21 cellular contexts compared by ENCODE assay signal in the genomic region with DNA sequence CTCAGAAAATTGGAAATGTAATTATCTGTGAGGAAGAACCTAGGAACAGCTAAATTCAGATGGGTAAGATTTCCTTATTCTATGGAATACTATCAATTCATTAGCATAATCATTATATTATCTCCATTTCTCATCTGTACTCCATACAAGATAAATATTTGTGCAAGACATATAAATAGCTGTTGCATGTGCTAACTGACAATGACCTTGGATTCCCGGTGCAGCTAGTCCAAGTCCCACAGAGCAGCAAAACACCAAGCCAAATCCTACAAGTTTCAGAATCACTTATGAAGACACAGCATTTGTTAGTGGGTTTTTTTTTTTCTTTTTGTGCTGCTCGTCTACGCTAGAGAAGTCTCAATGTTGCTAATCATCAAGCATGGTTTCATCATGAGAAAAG.
DNase-seq lines count a peak whose midpoint lies in the region; ATAC-seq and TF ChIP-seq lines count a peak whose summit lies in the region.
"Had no signal": no experiment of that assay in that cellular context is flagged by ENCODE, and none has a peak within 500 bp of the region (broad histone marks: within the 10 kb centered on the region; RNA-seq: fewer than 3 reads in every experiment).

No MANE protein-coding gene starts in this region.

- H3K27ac Mint-ChIP-seq in H9, result peak overlapping the region; percentile 78 to 99 (median 84); a peak in 5 of 7 replicates
- H3K27ac Mint-ChIP-seq in WTC11, result peak overlapping the region; percentile 92
- H3K27ac Mint-ChIP-seq: CD4-positive, alpha-beta memory T cell had no signal

- H4K20me1 ChIP-seq in H9 (ENCODE audit: control insufficient read depth, insufficient read depth, insufficient read length) (no peaks in the 10 kb centered on the region), SK-N-SH (ENCODE audit: insufficient read depth) (no peaks in the 10 kb centered on the region)
- H4K20me1 ChIP-seq: BLaER1 had no signal

- H3K4me2 ChIP-seq in H9 (ENCODE audit: insufficient read depth, insufficient read length, low read length), result peak overlapping the region; percentile 32
- H3K4me2 ChIP-seq in mesenchymal stem cell (ENCODE audit: low read length, poor library complexity, severe bottlenecking), result no peak overlapping the region
- no peak overlapping the region for H3K4me2 ChIP-seq in SK-N-SH
- H3K4me2 ChIP-seq: BLaER1 had no signal

- H3K4me1 ChIP-seq in H9 (ENCODE audit: insufficient read depth, low read length) (no peaks in the 10 kb centered on the region), mesenchymal stem cell (ENCODE audit: control insufficient read depth, insufficient read depth, low read depth, low read length) (no peaks in the 10 kb centered on the region), gastrocnemius medialis (peaks cover 29 to 32% of the 10 kb centered on the region in 2 donors), SK-N-SH (ENCODE audit: control insufficient read depth in 1 of 2, insufficient read depth in 2 of 2, low read depth in 1 of 2, low read length in 1 of 2) (no peaks in the 10 kb centered on the region; a peak in 1 of 4 replicates)
- H3K4me1 ChIP-seq: BLaER1, Caco-2, Peyer's patch had no signal

- H3K4ac ChIP-seq in H9 (ENCODE audit: low read depth, low read length) (no peak overlapping the region), mesenchymal stem cell (ENCODE audit: low read depth in 1 of 2, low read length in 2 of 2) (no peak overlapping the region)

- no peak for TF ChIP-seq EP300 in SK-N-SH (IDR thresholded peaks at IDR 0.05; ENCODE audit: borderline replicate concordance in 1 of 2, low read depth in 1 of 2, low read length in 1 of 2)

- H2BK20ac ChIP-seq in H9 (ENCODE audit: low read depth, low read length, poor library complexity, severe bottlenecking), result no peak overlapping the region

- H3K9me2 ChIP-seq in SK-N-SH, result no peaks in the 10 kb centered on the region

- H3K79me2 ChIP-seq in H9 (ENCODE audit: insufficient read depth, low read length) (no peaks in the 10 kb centered on the region), SK-N-SH (ENCODE audit: insufficient read depth) (no peaks in the 10 kb centered on the region)

- peaks cover 33 to 40% of the 10 kb centered on the region in 2 experiments for H3K4me1 Mint-ChIP-seq in H9
- peaks cover 38% of the 10 kb centered on the region for H3K4me1 Mint-ChIP-seq in WTC11

- H2AFZ ChIP-seq in H9 (ENCODE audit: low read length), result no peak overlapping the region
- no peak overlapping the region for H2AFZ ChIP-seq in mesenchymal stem cell (ENCODE audit: low read depth, low read length)
- no peak overlapping the region for H2AFZ ChIP-seq in SK-N-SH (ENCODE audit: low read depth)

- in situ Hi-C loops in gastrocnemius medialis (cut with MboI; ENCODE audit: low sequenced_read_pairs in 4 of 4), result no loop called here

- no peak overlapping the region for H2BK15ac ChIP-seq in H9 (ENCODE audit: low read depth, low read length)
- H2BK15ac ChIP-seq in mesenchymal stem cell (ENCODE audit: low read depth, poor library complexity, severe bottlenecking), result no peak overlapping the region

- no peak overlapping the region for H3K14ac ChIP-seq in H9 (ENCODE audit: insufficient read depth, low read length)
- H3K14ac ChIP-seq in mesenchymal stem cell (ENCODE audit: low read length in 2 of 2), result no peak overlapping the region

- no peak overlapping the region for H3K23ac ChIP-seq in H9 (ENCODE audit: insufficient read length, low read depth, low read length)
- H3K23ac ChIP-seq in mesenchymal stem cell (ENCODE audit: low read length in 2 of 2), result no peak overlapping the region

- H2BK12ac ChIP-seq in H9 (ENCODE audit: insufficient read length, low read depth, low read length) (no peak overlapping the region), mesenchymal stem cell (ENCODE audit: low read length in 2 of 2) (no peak overlapping the region)

- H3K79me1 ChIP-seq in H9 (ENCODE audit: insufficient read depth, low read depth, low read length, poor library complexity, severe bottlenecking) (no peaks in the 10 kb centered on the region), mesenchymal stem cell (replicated peaks; ENCODE audit: low read length, poor library complexity, severe bottlenecking) (no peaks in the 10 kb centered on the region)

- no peaks in the 10 kb centered on the region for H3F3A ChIP-seq in SK-N-SH (replicated peaks; ENCODE audit: insufficient read depth)

- no peak for TF ChIP-seq POLR2A in gastrocnemius medialis (IDR thresholded peaks at IDR 0.05)

- H3K27me3 ChIP-seq in H9 (ENCODE audit: insufficient read depth, low read length), result no peaks in the 10 kb centered on the region
- H3K27me3 ChIP-seq in mesenchymal stem cell (ENCODE audit: control insufficient read depth in 1 of 2, insufficient read depth in 1 of 2, low read length in 2 of 2), result no peaks in the 10 kb centered on the region
- no peaks in the 10 kb centered on the region for H3K27me3 ChIP-seq in gastrocnemius medialis
- H3K27me3 ChIP-seq in SK-N-SH (ENCODE audit: insufficient read depth), result no peaks in the 10 kb centered on the region
- H3K27me3 ChIP-seq: BLaER1, Peyer's patch had no signal

- H4K91ac ChIP-seq in H9 (ENCODE audit: insufficient read length, low read depth, low read length) (no peak overlapping the region), mesenchymal stem cell (ENCODE audit: low read length) (no peak overlapping the region)

- H3K36me3 ChIP-seq in mesenchymal stem cell (ENCODE audit: control insufficient read depth in 1 of 2, insufficient read depth in 2 of 2, low read depth in 1 of 2, low read length in 2 of 2), result no peaks in the 10 kb centered on the region
- H3K36me3 ChIP-seq in gastrocnemius medialis, result no peaks in the 10 kb centered on the region
- no peaks in the 10 kb centered on the region for H3K36me3 ChIP-seq in SK-N-SH (replicated peaks in 1 of 2; ENCODE audit: control insufficient read depth in 1 of 2, insufficient read depth in 2 of 2, low read length in 1 of 2)
- H3K36me3 ChIP-seq: BLaER1, MG63, Peyer's patch had no signal

- no CpG with 5 or more reads among the region's 3 CpGs for WGBS in H9 (ENCODE audit: extremely low coverage, insufficient read length, low lambda C conversion rate)
- WGBS in mesenchymal stem cell, result 83% methylated on average over 3 of the region's 3 CpGs
- 90% methylated on average over 3 of the region's 3 CpGs for WGBS in SK-N-SH (ENCODE audit: low lambda C conversion rate)

- H3K9me3 Mint-ChIP-seq in H9, result peaks cover 0 to 3% of the 10 kb centered on the region in 2 experiments; a peak in 1 of 5 replicates
- no peaks in the 10 kb centered on the region for H3K9me3 Mint-ChIP-seq in WTC11

- H3K18ac ChIP-seq in H9 (ENCODE audit: insufficient read length, low read depth, low read length), result no peak overlapping the region
- no peak overlapping the region for H3K18ac ChIP-seq in mesenchymal stem cell (ENCODE audit: low read depth in 1 of 2, low read length in 2 of 2)

- H2AK5ac ChIP-seq in H9 (ENCODE audit: insufficient read length, low read length) (no peak overlapping the region), mesenchymal stem cell (ENCODE audit: low read length, severe bottlenecking) (no peak overlapping the region)

- no peak overlapping the region for H4K8ac ChIP-seq in H9 (replicated peaks; ENCODE audit: insufficient read length, low read depth, low read length)
- no peak overlapping the region for H4K8ac ChIP-seq in mesenchymal stem cell (ENCODE audit: low read length)

- H3K36me3 Mint-ChIP-seq in H9 (ENCODE audit: insufficient read depth in 1 of 3, low read depth in 3 of 3), result no peaks in the 10 kb centered on the region
- no peaks in the 10 kb centered on the region for H3K36me3 Mint-ChIP-seq in WTC11
- H3K36me3 Mint-ChIP-seq: CD4-positive, alpha-beta memory T cell had no signal

- H2BK120ac ChIP-seq in H9 (ENCODE audit: low read depth, low read length, poor library complexity, severe bottlenecking) (no peak overlapping the region), mesenchymal stem cell (ENCODE audit: low read depth, low read length) (no peak overlapping the region)

- H3K23me2 ChIP-seq in H9 (ENCODE audit: insufficient read length, low read depth, low read length, poor library complexity, severe bottlenecking), result peaks cover 6% of the 10 kb centered on the region

- H3K9ac ChIP-seq in H9 (ENCODE audit: extremely low read depth, insufficient read length, low read length) (no peak overlapping the region), mesenchymal stem cell (ENCODE audit: low read length) (no peak overlapping the region), SK-N-SH (no peak overlapping the region)
- H3K9ac ChIP-seq: BLaER1 had no signal

- H3K4me3 Mint-ChIP-seq in H9, result no peak overlapping the region
- H3K4me3 Mint-ChIP-seq in WTC11, result peak overlapping the region; percentile 52
- H3K4me3 Mint-ChIP-seq: CD4-positive, alpha-beta memory T cell had no signal

- POLR2A ChIA-PET in WTC11 (lab: Charles Lee), result no interaction called here
- POLR2A ChIA-PET in SK-N-SH (lab: Yijun Ruan, JAX), result no interaction called here

- TF ChIP-seq CTCF in H9 (conservative IDR thresholded peaks at IDR 0.05), result no peak
- TF ChIP-seq CTCF in WTC11 (IDR thresholded peaks at IDR 0.05), result no peak
- no peak for TF ChIP-seq CTCF in gastrocnemius medialis (IDR thresholded peaks at IDR 0.05 in 4 of 5, conservative IDR thresholded peaks at IDR 0.05 in 1 of 5)
- TF ChIP-seq CTCF in SK-N-SH (IDR thresholded peaks at IDR 0.05), result no peak

- no peaks in the 10 kb centered on the region for H3K9me3 ChIP-seq in H9 (ENCODE audit: control insufficient read depth, low read depth, low read length)
- H3K9me3 ChIP-seq in mesenchymal stem cell (ENCODE audit: control insufficient read depth, low read length), result no peaks in the 10 kb centered on the region
- H3K9me3 ChIP-seq in gastrocnemius medialis, result no peaks in the 10 kb centered on the region
- no peaks in the 10 kb centered on the region; the same call in 1 of the 2 replicates for H3K9me3 ChIP-seq in SK-N-SH
- H3K9me3 ChIP-seq: BLaER1, Caco-2, MG63, Peyer's patch had no signal

- no peak overlapping the region for H4K5ac ChIP-seq in H9 (ENCODE audit: insufficient read length, low read depth, low read length)

- no peak overlapping the region for H2BK5ac ChIP-seq in H9 (ENCODE audit: insufficient read length, low read length)
- no peak overlapping the region for H2BK5ac ChIP-seq in mesenchymal stem cell (ENCODE audit: low read depth, low read length, poor library complexity, severe bottlenecking)

- no peak for ATAC-seq in WTC11
- peak; percentile 64 to 75 for ATAC-seq in gastrocnemius medialis
- no peak for ATAC-seq in GM19397 (IDR thresholded peaks at IDR 0.05; ENCODE audit: unreplicated experiment)

- CTCF ChIA-PET in WTC11 (lab: Charles Lee), result interaction anchor here (1.3 to 2.3 kb wide), 3 partner anchors 11 to 273 kb away, joined by 4 to 25 read pairs (median 5); no protein-coding TSS in a partner anchor
- CTCF ChIA-PET in SK-N-SH (lab: Yijun Ruan, JAX), result no interaction called here

- no peak for DNase-seq in H9
- no peak for DNase-seq in WTC11 (ENCODE audit: low spot score)
- DNase-seq in mesenchymal stem cell, result peak; percentile 23
- peak in 1 of 2 donors; percentile 19 for DNase-seq in gastrocnemius medialis
- no peak for DNase-seq in HCEC 1CT
- DNase-seq in SK-N-SH, result no peak
- DNase-seq: ACHN; Caco-2; CD4-positive, alpha-beta memory T cell; DMS 273 treated with DMSO at 0.1 percent for 48 hours; DMS79 treated with DMSO at 0.1 percent for 48 hours; Kasumi-1; MG63; NCI-H1417; NCI-H1694 treated with DMSO at 0.1 percent for 48 hours; NCI-H2081 treated with DMSO at 0.1 percent for 48 hours; NCI-H446; NCI-H526; Peyer's patch had no signal

- no peak overlapping the region for H3K4me3 ChIP-seq in mesenchymal stem cell (ENCODE audit: insufficient read depth in 1 of 2, low read depth in 1 of 2, low read length in 2 of 2)
- H3K4me3 ChIP-seq in gastrocnemius medialis, result peak overlapping the region in 3 of 4 donors; percentile 10 to 20 (median 14)
- no peak overlapping the region for H3K4me3 ChIP-seq in SK-N-SH (ENCODE audit: low read depth in 2 of 2, low read length in 1 of 2)
- H3K4me3 ChIP-seq: BLaER1, MG63, Peyer's patch had no signal

- intact Hi-C loops in gastrocnemius medialis (cut with DNase I; ENCODE audit: low total_unique reads), result loop anchor here (5.0 to 10.0 kb wide), 2 partner anchors 65 to 687 kb away; a partner anchor contains a TSS

- H3K27ac ChIP-seq in H9 (ENCODE audit: insufficient read length, low read depth, low read length), result no peak overlapping the region
- no peak overlapping the region for H3K27ac ChIP-seq in mesenchymal stem cell (ENCODE audit: low read length, poor library complexity, severe bottlenecking)
- H3K27ac ChIP-seq in gastrocnemius medialis, result peak overlapping the region; percentile 77 to 83 (median 77)
- H3K27ac ChIP-seq in SK-N-SH (ENCODE audit: low read depth in 2 of 2, low read length in 1 of 2), result no peak overlapping the region
- H3K27ac ChIP-seq: BLaER1, Peyer's patch had no signal

- no peaks in the 10 kb centered on the region for H3K27me3 Mint-ChIP-seq in H9 (ENCODE audit: low read depth)
- no peaks in the 10 kb centered on the region for H3K27me3 Mint-ChIP-seq in WTC11 (ENCODE audit: low read depth)

- no peak overlapping the region for H3K56ac ChIP-seq in H9 (ENCODE audit: insufficient read length, low read depth, low read length)

- TF ChIP-seq RAD21 in SK-N-SH (IDR thresholded peaks at IDR 0.05; ENCODE audit: low read length), result no peak

- no peak overlapping the region for H3T11ph ChIP-seq in H9 (ENCODE audit: low read length)

Comparison
In these comparisons a context has a peak if more than half of its experiments do, and no peak if none do; other contexts are left out.
1. H3K27ac ChIP-seq: peak in gastrocnemius medialis (4 of 4); none in H9 (single experiment), mesenchymal stem cell (single experiment) and SK-N-SH (0 of 2).
2. ATAC-seq: peak in gastrocnemius medialis (2 of 2); none in WTC11 (single experiment) and GM19397 (single experiment).
3. H3K4me3 ChIP-seq: peak in gastrocnemius medialis (3 of 4); none in mesenchymal stem cell (0 of 2) and SK-N-SH (0 of 2).